Comparison of ENCODE assay signal across 14 cellular contexts in the genomic region with DNA sequence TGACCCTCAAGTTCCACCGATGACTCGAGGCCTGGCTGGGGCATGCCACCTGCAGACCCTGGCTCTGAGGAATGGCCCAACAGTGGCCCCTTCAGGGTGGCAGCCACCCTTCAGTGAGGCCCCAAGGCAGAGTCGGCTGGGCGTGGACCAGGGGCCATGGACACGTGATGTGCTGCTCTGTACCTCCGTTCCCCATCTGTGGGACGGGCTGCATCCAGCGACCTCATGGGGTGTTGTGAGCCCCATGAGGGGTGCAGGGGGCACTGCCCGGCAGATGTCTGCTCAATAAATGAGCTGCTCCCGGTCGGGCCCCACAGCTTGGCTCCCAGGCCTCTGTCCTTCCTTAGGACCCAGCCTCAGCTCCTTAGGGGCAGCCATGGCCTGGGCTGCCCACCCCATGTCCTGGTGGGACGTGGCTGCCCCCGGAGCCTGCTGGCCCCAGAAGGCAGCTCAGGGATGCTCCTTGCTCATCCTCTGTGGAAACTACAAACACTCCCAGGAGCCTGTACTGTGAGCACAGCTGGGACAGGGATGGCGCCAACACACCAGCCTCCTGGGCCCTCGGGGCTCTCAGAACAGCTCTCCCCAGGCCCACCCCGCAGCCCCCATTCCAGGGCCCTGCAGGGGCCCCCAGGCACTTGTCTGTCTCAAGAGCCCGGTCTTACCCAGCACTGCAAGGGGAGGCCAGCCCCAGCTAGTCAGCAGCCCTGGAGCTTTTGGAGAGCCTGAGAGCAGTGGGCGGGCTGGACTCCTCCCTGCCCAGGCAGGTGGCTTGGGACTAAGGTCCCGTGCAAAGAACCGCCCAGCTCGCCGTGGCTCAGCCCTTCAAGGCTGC. TPM values are rescaled to one million over a fixed set of nuclear protein-coding genes. Genes with fewer than 3 reads are reported as not detected.
DNase-seq lines count a peak whose midpoint lies in the region; ATAC-seq, FAIRE-seq and TF ChIP-seq lines count a peak whose summit lies in the region.
"Had no signal": no experiment of that assay in that cellular context is flagged by ENCODE, and none has a peak within 500 bp of the region (broad histone marks: within the 10 kb centered on the region; RNA-seq: fewer than 3 reads in every experiment).

No MANE protein-coding gene starts in this region.

- H3K36me3 ChIP-seq in PC-3 (ENCODE audit: low read depth, low read length) (no peaks in the 10 kb centered on the region), kidney (ENCODE audit: control insufficient read depth in 1 of 2, insufficient read depth in 2 of 2, low read length in 2 of 2) (peaks cover 12 to 16% of the 10 kb centered on the region in 2 donors)

- H3K4me3 ChIP-seq in PC-3 (ENCODE audit: low read length) (no peak overlapping the region), kidney (ENCODE audit: low read length in 2 of 2) (no peak overlapping the region)
- H3K4me3 ChIP-seq: BLaER1 treated with 17β-estradiol and CSF1 and Interleukin-3, amounts not matched to agents 10 nM and 100 nM; hepatocyte had no signal

- no peaks in the 10 kb centered on the region for H3K4me1 ChIP-seq in PC-3 (ENCODE audit: insufficient read depth, low read length)
- H3K4me1 ChIP-seq in kidney (ENCODE audit: control insufficient read depth in 1 of 2, insufficient read depth in 1 of 2, low read depth in 1 of 2, low read length in 2 of 2) = peaks cover 0 to 7% of the 10 kb centered on the region in 2 donors

- H4K20me1 ChIP-seq in PC-3 (ENCODE audit: low read length) = no peaks in the 10 kb centered on the region

- H2AFZ ChIP-seq in PC-3 (ENCODE audit: low read length) = no peak overlapping the region
- H2AFZ ChIP-seq: hepatocyte had no signal

- CTCF ChIA-PET in PC-3 (lab: Charles Lee) = interaction anchor here (0.9 kb wide), 1 partner anchor 44 kb away, joined by 3 read pairs; no protein-coding TSS in a partner anchor

- no peaks in the 10 kb centered on the region for H3F3A ChIP-seq in PC-3 (ENCODE audit: low read length, unreplicated experiment)

- no TSS peak for BruUV-seq in PC-3 (replicated peaks; lab: Mats Ljungman, UMichigan)

- DNase-seq in ELF-1 (ENCODE audit: low read depth, low spot score) = peak; percentile 66
- no peak for DNase-seq in PC-3
- peak; percentile 74 for DNase-seq in kidney
- no peak for DNase-seq in GM19239 (ENCODE audit: insufficient read length, low spot score)
- DNase-seq: activated CD4-positive, alpha-beta T cell treated with anti-CD3 and anti-CD28 coated beads, Interleukin-2, amount 10 ng/mL, durations not matched to agents 7 days and 5 days; activated gamma-delta T cell treated with Interleukin-2 at 50 U/mL for 16 hours; GF-D8; NCI-H2029 treated with DMSO at 0.1 percent for 48 hours; stimulated activated CD4-positive, alpha-beta T cell treated with anti-CD3 and anti-CD28 coated beads, Interleukin-4, amount 100 ng/mL, for 1 hour had no signal

- H3K9me2 ChIP-seq in PC-3 (replicated peaks; ENCODE audit: low read length) = no peaks in the 10 kb centered on the region

- H3K9me3 ChIP-seq in PC-3 (ENCODE audit: low read length) = no peaks in the 10 kb centered on the region
- no peaks in the 10 kb centered on the region for H3K9me3 ChIP-seq in kidney (ENCODE audit: control insufficient read depth in 1 of 2, low read length in 2 of 2)
- H3K9me3 ChIP-seq: BLaER1 treated with 17β-estradiol and CSF1 and Interleukin-3, amounts not matched to agents 10 nM and 100 nM had no signal

- POLR2A ChIA-PET in PC-3 (lab: Charles Lee; ENCODE audit: unreplicated experiment) = no interaction called here

- no peaks in the 10 kb centered on the region for H3K79me2 ChIP-seq in PC-3 (ENCODE audit: low read length)
- H3K79me2 ChIP-seq: hepatocyte had no signal

- H3K27me3 ChIP-seq in PC-3 (ENCODE audit: low read length) = no peaks in the 10 kb centered on the region

- peak; percentile 27; the same call in 1 of the 2 replicates for ATAC-seq in PC-3
- ATAC-seq in GM21367 (IDR thresholded peaks at IDR 0.05; ENCODE audit: unreplicated experiment) = no peak
- ATAC-seq in GM18873 (IDR thresholded peaks at IDR 0.05; ENCODE audit: low FRiP score, unreplicated experiment) = no peak

- no peak overlapping the region for H3K27ac ChIP-seq in PC-3 (ENCODE audit: low read length)
- no peak overlapping the region for H3K27ac ChIP-seq in kidney (ENCODE audit: low read depth in 2 of 2, low read length in 2 of 2)
- H3K27ac ChIP-seq: BLaER1 treated with 17β-estradiol and CSF1 and Interleukin-3, amounts not matched to agents 10 nM and 100 nM; hepatocyte had no signal

- FAIRE-seq in kidney (lab: Jason Lieb, UNC) (no peak), GM19239 (lab: Jason Lieb, UNC) (no peak)
- FAIRE-seq: endothelial cell of umbilical vein had no signal

- intact Hi-C loops in PC-3 (cut with micrococcal nuclease) = no loop called here
- intact Hi-C loops in kidney (cut with DNase I) = no loop called here

- H3K9ac ChIP-seq in PC-3 (ENCODE audit: low read length) = no peak overlapping the region
- H3K9ac ChIP-seq in kidney (ENCODE audit: low read length in 2 of 2) = no peak overlapping the region

- H3K4me2 ChIP-seq in PC-3 (ENCODE audit: low read length) = no peak overlapping the region
- H3K4me2 ChIP-seq: BLaER1 treated with 17β-estradiol and CSF1 and Interleukin-3, amounts not matched to agents 10 nM and 100 nM had no signal

- no peak for TF ChIP-seq CTCF in PC-3 (conservative IDR thresholded peaks at IDR 0.05; ENCODE audit: low read depth, low read length)
- TF ChIP-seq CTCF in kidney (IDR thresholded peaks at IDR 0.05; ENCODE audit: borderline replicate concordance, extremely low read depth, insufficient read depth) = no peak

RNA-seq across cellular contexts. Expression of gene DNASE1L2, which starts 2.4 kb away (rescaled TPM):
- total RNA-seq in PC-3 (2014; rRNA removed) (1.6 and 2.7 TPM in 2 replicates), kidney (0.88 TPM)
- 0.88 TPM for polyA plus RNA-seq in kidney (ENCODE audit: insufficient read depth, low read depth, low replicate concordance)

RNA-seq across cellular contexts. Expression of gene ECI1, which starts 12.8 kb away (rescaled TPM):
- total RNA-seq in PC-3 (2014; rRNA removed) (71.7 and 90.5 TPM in 2 replicates), kidney (98.1 TPM)
- polyA plus RNA-seq in kidney (ENCODE audit: insufficient read depth, low read depth, low replicate concordance) = 233 TPM

RNA-seq across cellular contexts. Expression of gene E4F1, which starts 15.2 kb away (rescaled TPM):
- total RNA-seq in PC-3 (2014; rRNA removed) (49.0 and 57.7 TPM in 2 replicates), kidney (26.0 TPM)
- polyA plus RNA-seq in kidney (ENCODE audit: insufficient read depth, low read depth, low replicate concordance) = 13.6 TPM

RNA-seq across cellular contexts. Expression of gene PGP, which starts 24.0 kb away (rescaled TPM):
- total RNA-seq in PC-3 (2014; rRNA removed) = 46.0 and 58.1 TPM in 2 replicates
- 13.5 TPM for total RNA-seq in kidney
- 21.2 TPM for polyA plus RNA-seq in kidney (ENCODE audit: insufficient read depth, low read depth, low replicate concordance)

RNA-seq across cellular contexts. Expression of gene BRICD5, which starts 27.9 kb away (rescaled TPM):
- total RNA-seq in PC-3 (2014; rRNA removed) (2.1 and 4.8 TPM in 2 replicates), kidney (7.2 TPM)
- 8.2 TPM for polyA plus RNA-seq in kidney (ENCODE audit: insufficient read depth, low read depth, low replicate concordance)

Comparison
In these comparisons a context has a peak if more than half of its experiments do, and no peak if none do; other contexts are left out.
1. DNase-seq: peak in ELF-1 (single experiment) and kidney (single experiment); none in PC-3 (single experiment) and GM19239 (single experiment).